In the genomic region with DNA sequence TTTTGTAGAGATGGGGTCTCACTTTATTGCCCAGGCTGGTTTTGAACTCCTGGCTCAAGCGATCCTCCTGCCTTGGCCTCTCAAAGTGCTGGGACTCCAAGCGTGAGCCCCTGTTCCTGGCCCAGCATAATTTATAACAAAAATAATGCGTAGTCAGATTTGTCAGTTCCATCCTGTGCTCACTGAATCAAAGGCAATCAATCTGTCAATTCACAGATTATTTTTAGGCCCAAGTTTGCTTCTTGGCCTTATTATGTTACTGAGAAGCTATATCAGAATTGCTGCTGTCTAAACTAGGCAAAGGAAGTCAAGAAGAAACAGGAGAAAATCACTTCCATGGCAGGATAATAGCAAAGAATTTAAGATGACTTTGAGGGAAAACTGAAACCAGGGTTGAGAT, we compare ENCODE assay signal across 28 cellular contexts. TPM values are rescaled to one million over a fixed set of nuclear protein-coding genes. Genes with fewer than 3 reads are reported as not detected.
"Had no signal": no experiment of that assay in that cellular context is flagged by ENCODE, and none has a peak within 500 bp of the region (broad histone marks: within the 10 kb centered on the region; RNA-seq: fewer than 3 reads in every experiment).

No MANE protein-coding gene starts in this region.

- ATAC-seq: naive thymus-derived CD8-positive, alpha-beta T cell; natural killer cell treated with Interleukin-12 subunit alpha and Interleukin-12 subunit beta and Interleukin-15 and Interleukin-18, amount 100 ng/mL, for 72 hours; right cardiac atrium; sciatic nerve; stimulated activated effector memory CD8-positive, alpha-beta T cell treated with anti-CD3 and anti-CD28 coated beads, Interleukin-12 subunit alpha, Interleukin-12 subunit beta, amount 100 ng/mL, for 72 hours; stimulated activated naive B cell treated with anti-CD40 and anti-IgM and Interleukin-4, amounts not matched to agents 10 μg/mL and 1 μg/mL and 100 μg/mL, for 72 hours; upper lobe of right lung had no signal

- H3K36me3 ChIP-seq: ovary had no signal

- H3K27ac Mint-ChIP-seq: natural killer cell treated with Interleukin-12 subunit alpha and Interleukin-12 subunit beta and Interleukin-15 and Interleukin-18, amount 100 ng/mL, for 72 hours; neural progenitor cell; progenitor cell of endocrine pancreas; stimulated activated effector memory CD8-positive, alpha-beta T cell treated with anti-CD3 and anti-CD28 coated beads, Interleukin-12 subunit alpha, Interleukin-12 subunit beta, amount 100 ng/mL, for 72 hours; stimulated activated naive B cell treated with anti-CD40 and anti-IgM and Interleukin-4, amounts not matched to agents 10 μg/mL and 1 μg/mL and 100 μg/mL, for 72 hours; type B pancreatic cell had no signal

- H3K9me3 Mint-ChIP-seq: naive B cell; naive thymus-derived CD8-positive, alpha-beta T cell; natural killer cell treated with Interleukin-12 subunit alpha and Interleukin-12 subunit beta and Interleukin-15 and Interleukin-18, amount 100 ng/mL, for 72 hours; nephron progenitor cell; neural progenitor cell; stimulated activated effector memory CD8-positive, alpha-beta T cell treated with anti-CD3 and anti-CD28 coated beads, Interleukin-12 subunit alpha, Interleukin-12 subunit beta, amount 100 ng/mL, for 72 hours; stimulated activated naive B cell treated with anti-CD40 and anti-IgM and Interleukin-4, amounts not matched to agents 10 μg/mL and 1 μg/mL and 100 μg/mL, for 72 hours; stimulated activated naive CD8-positive, alpha-beta T cell treated with anti-CD3 and anti-CD28 coated beads, Interleukin-15, Interleukin-2, amounts not matched to agents 100 ng/mL and 50 ng/mL, for 24 hours; type B pancreatic cell had no signal

- H3K4me3 Mint-ChIP-seq: naive thymus-derived CD8-positive, alpha-beta T cell; natural killer cell treated with Interleukin-12 subunit alpha and Interleukin-12 subunit beta and Interleukin-15 and Interleukin-18, amount 100 ng/mL, for 72 hours; nephron progenitor cell; neural progenitor cell; stimulated activated effector memory CD8-positive, alpha-beta T cell treated with anti-CD3 and anti-CD28 coated beads, Interleukin-12 subunit alpha, Interleukin-12 subunit beta, amount 100 ng/mL, for 72 hours; stimulated activated naive B cell treated with anti-CD40 and anti-IgM and Interleukin-4, amounts not matched to agents 10 μg/mL and 1 μg/mL and 100 μg/mL, for 72 hours; stimulated activated naive CD8-positive, alpha-beta T cell treated with anti-CD3 and anti-CD28 coated beads, Interleukin-15, Interleukin-2, amounts not matched to agents 100 ng/mL and 50 ng/mL, for 24 hours; type B pancreatic cell had no signal

- H3K27me3 Mint-ChIP-seq: naive B cell; naive thymus-derived CD8-positive, alpha-beta T cell; natural killer cell treated with Interleukin-12 subunit alpha and Interleukin-12 subunit beta and Interleukin-15 and Interleukin-18, amount 100 ng/mL, for 72 hours; progenitor cell of endocrine pancreas; stimulated activated naive B cell treated with anti-CD40 and anti-IgM and Interleukin-4, amounts not matched to agents 10 μg/mL and 1 μg/mL and 100 μg/mL, for 72 hours; stimulated activated naive CD8-positive, alpha-beta T cell treated with anti-CD3 and anti-CD28 coated beads, Interleukin-15, Interleukin-2, amounts not matched to agents 100 ng/mL and 50 ng/mL, for 24 hours; type B pancreatic cell had no signal

- H3K27me3 ChIP-seq: neural progenitor cell, ovary, stomach, thyroid gland, transverse colon, upper lobe of right lung, vagina had no signal

- H3K4me2 ChIP-seq: neural progenitor cell had no signal

- H3K4me1 ChIP-seq: neural progenitor cell, parathyroid adenoma, stomach, thyroid gland, transverse colon, upper lobe of right lung, vagina had no signal

- H3K9me3 ChIP-seq: ovary, stomach, thoracic aorta, thyroid gland, transverse colon, upper lobe of right lung, vagina had no signal

- H3K27ac ChIP-seq: neural progenitor cell, ovary, parathyroid adenoma, stomach, thoracic aorta, thyroid gland, transverse colon, upper lobe of right lung, vagina had no signal

- H3K79me2 ChIP-seq: parathyroid adenoma had no signal

- DNase-seq: naive B cell; naive thymus-derived CD8-positive, alpha-beta T cell; nephron progenitor cell; occipital lobe; ovary; posterior cingulate gyrus; small intestine; stimulated activated CD4-positive, alpha-beta T cell treated with anti-CD3 and anti-CD28 coated beads, Interleukin-15, amount 100 ng/mL, for 24 hours; stimulated activated CD4-positive, alpha-beta T cell treated with anti-CD3 and anti-CD28 coated beads, Interleukin-2, amount 100 ng/mL, for 24 hours; stimulated activated CD4-positive, alpha-beta T cell treated with anti-CD3 and anti-CD28 coated beads, Interleukin-2, amount 100 ng/mL, for 48 hours; stimulated activated CD4-positive, alpha-beta T cell treated with anti-CD3 and anti-CD28 coated beads, Interleukin-4, amount 100 ng/mL, for 24 hours; stimulated activated naive B cell treated with anti-CD40 and anti-IgM and Interleukin-4, amounts not matched to agents 10 μg/mL and 1 μg/mL and 100 μg/mL, for 72 hours; stimulated activated naive CD4-positive, alpha-beta T cell treated with Interleukin-2 at 50 U/mL for 16 hours; stomach; thyroid gland; transverse colon; upper lobe of right lung had no signal

- H3K9ac ChIP-seq: neural progenitor cell, parathyroid adenoma had no signal

- H3K4me3 ChIP-seq: neural progenitor cell, ovary, stomach, thoracic aorta, thyroid gland, transverse colon, upper lobe of right lung, vagina had no signal

- H3K4me1 Mint-ChIP-seq: neural progenitor cell had no signal

- H2AFZ ChIP-seq: neural progenitor cell, parathyroid adenoma had no signal

RNA-seq across cellular contexts. Expression of a gene that starts 39.9 kb away (rescaled TPM):
- total RNA-seq: naive thymus-derived CD8-positive, alpha-beta T cell had no signal
